ENCODE assay signal across 16 cellular contexts in genomic region chr3:177102526-177102925, GRCh38.
DNase-seq lines count a peak whose midpoint lies in the region; FAIRE-seq and TF ChIP-seq lines count a peak whose summit lies in the region.
"Had no signal": no experiment of that assay in that cellular context is flagged by ENCODE, and none has a peak within 500 bp of the region (broad histone marks: within the 10 kb centered on the region; RNA-seq: fewer than 3 reads in every experiment).

No MANE protein-coding gene starts in this region.

- WGBS in mesendoderm (ENCODE audit: extremely low coverage, insufficient coverage, low lambda C conversion rate) = no CpG with 5 or more reads among the region's 3 CpGs

- no peaks in the 10 kb centered on the region for H3K27me3 ChIP-seq in mesendoderm (ENCODE audit: insufficient read depth, low read length, poor library complexity)
- H3K27me3 ChIP-seq: spleen, uterus had no signal

- H3K9ac ChIP-seq in mesendoderm (ENCODE audit: low read length) = no peak overlapping the region

- DNase-seq in AG10803 (ENCODE audit: low read depth) = peak; percentile 18
- DNase-seq in H54 (ENCODE audit: insufficient read length, low spot score) = no peak
- no peak for DNase-seq in coronary artery (ENCODE audit: low spot score)
- peak; percentile 27 for DNase-seq in mesendoderm
- no peak for DNase-seq in NCI-H128 (lab: John Stamatoyannopoulos, UW; ENCODE audit: unreplicated experiment)
- DNase-seq in NCI-H2171 treated with DMSO at 0.1 percent for 48 hours (lab: John Stamatoyannopoulos, UW) = no peak
- DNase-seq in 8988T = no peak
- DNase-seq in ecto neural progenitor cell (ENCODE audit: low spot score) = no peak
- DNase-seq: activated CD4-positive, CD25-positive, alpha-beta regulatory T cell; activated effector memory CD4-positive, alpha-beta T cell treated with Interleukin-2 at 50 U/mL for 16 hours; effector memory CD4-positive, alpha-beta T cell; NCI-H1092 treated with DMSO at 0.1 percent for 48 hours; NCI-H774; SIG-M5; spleen; uterus had no signal

- H3K27ac ChIP-seq in coronary artery = no peak overlapping the region
- no peak overlapping the region for H3K27ac ChIP-seq in mesendoderm (ENCODE audit: low read depth, low read length)
- H3K27ac ChIP-seq: spleen, uterus had no signal

- H2AK5ac ChIP-seq in mesendoderm (ENCODE audit: low read length) = no peak overlapping the region

- H3K4me1 ChIP-seq in mesendoderm (ENCODE audit: control insufficient read depth, low read depth, low read length) = peaks cover 3% of the 10 kb centered on the region
- H3K4me1 ChIP-seq: uterus had no signal

- no peak overlapping the region for H4K8ac ChIP-seq in mesendoderm (ENCODE audit: low read depth, low read length)

- no peak overlapping the region for H4K5ac ChIP-seq in mesendoderm (ENCODE audit: low read length)

- H2BK120ac ChIP-seq in mesendoderm (ENCODE audit: low read depth, low read length) = no peak overlapping the region

- H3K23ac ChIP-seq in mesendoderm (ENCODE audit: low read length) = no peak overlapping the region

- no peak overlapping the region for H3K18ac ChIP-seq in mesendoderm (ENCODE audit: low read length)

- no peak for TF ChIP-seq POLR2A in H54 (IDR thresholded peaks at IDR 0.05; ENCODE audit: low read depth, low read length)

- no peaks in the 10 kb centered on the region for H3K36me3 ChIP-seq in mesendoderm (ENCODE audit: control insufficient read depth, insufficient read depth, low read length)
- H3K36me3 ChIP-seq: uterus had no signal

- H3K4ac ChIP-seq in mesendoderm (ENCODE audit: low read depth, low read length) = no peak overlapping the region

- H2BK15ac ChIP-seq in mesendoderm (replicated peaks; ENCODE audit: low read depth) = no peak overlapping the region

- FAIRE-seq in H54 (lab: Jason Lieb, UNC) = peak; percentile 43

- no peak overlapping the region for H3K56ac ChIP-seq in mesendoderm (ENCODE audit: low read length)

- peaks cover 4% of the 10 kb centered on the region for H3K79me1 ChIP-seq in mesendoderm (ENCODE audit: low read length)

- TF ChIP-seq CTCF in AG10803 (conservative IDR thresholded peaks at IDR 0.05; ENCODE audit: low read length) = no peak
- TF ChIP-seq CTCF in coronary artery (IDR thresholded peaks at IDR 0.05) = no peak

- H3K79me2 ChIP-seq in mesendoderm (ENCODE audit: control insufficient read depth, insufficient read depth, low read length) = peaks cover 68% of the 10 kb centered on the region

- no peak overlapping the region for H3K4me3 ChIP-seq in AG10803 (ENCODE audit: low read length)
- peak overlapping the region; percentile 9 for H3K4me3 ChIP-seq in coronary artery
- no peak overlapping the region for H3K4me3 ChIP-seq in mesendoderm (ENCODE audit: low read length)
- H3K4me3 ChIP-seq: spleen, uterus had no signal

- no peak overlapping the region for H3K4me2 ChIP-seq in mesendoderm (ENCODE audit: low read length)

- H2BK5ac ChIP-seq in mesendoderm (ENCODE audit: low read length) = no peak overlapping the region

Comparison
In these comparisons a context has a peak if more than half of its experiments do, and no peak if none do; other contexts are left out.
1. DNase-seq: peak in AG10803 (single experiment) and mesendoderm (single experiment); none in H54 (single experiment), coronary artery (single experiment), NCI-H128 (single experiment), NCI-H2171 treated with DMSO at 0.1 percent for 48 hours (single experiment), 8988T (single experiment) and ecto neural progenitor cell (single experiment).